Comparison of ENCODE assay signal across 21 cellular contexts in genomic region chrX:134898450-134898849, GRCh38. TPM values are rescaled to one million over a fixed set of nuclear protein-coding genes. Genes with fewer than 3 reads are reported as not detected.
DNase-seq lines count a peak whose midpoint lies in the region; ATAC-seq and TF ChIP-seq lines count a peak whose summit lies in the region.
"Had no signal": no experiment of that assay in that cellular context is flagged by ENCODE, and none has a peak within 500 bp of the region (broad histone marks: within the 10 kb centered on the region; RNA-seq: fewer than 3 reads in every experiment).

No MANE protein-coding gene starts in this region.

- H3K27ac ChIP-seq in right cardiac atrium (ENCODE audit: low read length): no peak overlapping the region
- H3K27ac ChIP-seq: ascending aorta, neural progenitor cell had no signal

- ATAC-seq in SK-N-SH treated with all-trans-retinoic acid at 6 μM for 48 hours: peak; percentile 28; the same call in 1 of the 3 replicates
- ATAC-seq in right cardiac atrium: no peak
- no peak for ATAC-seq in HG03457 (IDR thresholded peaks at IDR 0.05; ENCODE audit: unreplicated experiment)
- ATAC-seq: activated T-cell treated with anti-CD3 and anti-CD28 coated beads, Interleukin-2, amount 50 U/mL, for 4 hours; stimulated activated effector memory CD8-positive, alpha-beta T cell treated with anti-CD3 and anti-CD28 coated beads, Interleukin-12 subunit alpha, Interleukin-12 subunit beta, amount 100 ng/mL, for 72 hours; T-cell had no signal

- intact Hi-C loops in right cardiac atrium (cut with DNase I): no loop called here

- no peaks in the 10 kb centered on the region for H3K4me1 ChIP-seq in right cardiac atrium (ENCODE audit: control insufficient read depth, insufficient read depth, low read length)
- H3K4me1 ChIP-seq: ascending aorta, neural progenitor cell had no signal

- H3K27me3 ChIP-seq in right cardiac atrium (ENCODE audit: control insufficient read depth, insufficient read depth): no peaks in the 10 kb centered on the region
- no peaks in the 10 kb centered on the region for H3K27me3 ChIP-seq in H7 (ENCODE audit: control insufficient read depth, insufficient read depth, low read length)
- H3K27me3 ChIP-seq: ascending aorta, neural progenitor cell had no signal

- H3K4me3 ChIP-seq in fibroblast of villous mesenchyme (ENCODE audit: low read depth, low read length) (no peak overlapping the region), right cardiac atrium (ENCODE audit: low read length) (no peak overlapping the region), H7 (ENCODE audit: insufficient read depth, low read depth, low read length) (no peak overlapping the region)
- H3K4me3 ChIP-seq: ascending aorta, neural progenitor cell had no signal

- TF ChIP-seq CTCF in fibroblast of villous mesenchyme (IDR thresholded peaks at IDR 0.05; ENCODE audit: insufficient read depth, low read depth, low read length): no peak

- DNase-seq in GM03348 (ENCODE audit: low spot score) (peak; percentile 6), MV-4-11 (lab: John Stamatoyannopoulos, UW) (peak; percentile 1), fibroblast of villous mesenchyme (ENCODE audit: low read depth) (peak; percentile 64), right cardiac atrium (no peak), H7 (no peak)
- DNase-seq: activated CD4-positive, alpha-beta T cell treated with anti-CD3 and anti-CD28 coated beads for 4 hours; activated naive CD4-positive, alpha-beta T cell treated with anti-CD3 and anti-CD28 coated beads, Interleukin-2, amount 10 ng/mL, durations not matched to agents 7 days and 5 days; activated T-cell treated with anti-CD3 and anti-CD28 coated beads, Interleukin-2, amount 50 U/mL, for 4 hours; CD4-positive, CD25-positive, alpha-beta regulatory T cell; GF-D8; H9; NCI-H1417 treated with DMSO at 0.1 percent for 48 hours; NCI-H82; posterior cingulate gyrus; SHP77 treated with DMSO at 0.1 percent for 48 hours; T-cell had no signal

- peaks cover 3% of the 10 kb centered on the region for H3K36me3 ChIP-seq in H7 (replicated peaks; ENCODE audit: control insufficient read depth, insufficient read depth, low read length)
- H3K36me3 ChIP-seq: ascending aorta had no signal

- no peaks in the 10 kb centered on the region for H3K9me3 ChIP-seq in right cardiac atrium (ENCODE audit: control insufficient read depth, low read length)
- H3K9me3 ChIP-seq: ascending aorta had no signal

TF ChIP-seq in SK-N-SH treated with all-trans-retinoic acid at 6 μM for 48 hours, 23 proteins besides CTCF, POLR2A, EP300 and RAD21:
- TF ChIP-seq ESRRG (CRISPR knock-in tag; IDR thresholded peaks at IDR 0.05) (no peak), ZNF70 (CRISPR knock-in tag; IDR thresholded peaks at IDR 0.05) (no peak), ARNTL (CRISPR knock-in tag; IDR thresholded peaks at IDR 0.05; ENCODE audit: borderline replicate concordance, low read depth) (no peak), TOX (CRISPR knock-in tag; IDR thresholded peaks at IDR 0.05; ENCODE audit: borderline replicate concordance) (no peak), SNAI2 (CRISPR knock-in tag; IDR thresholded peaks at IDR 0.05) (no peak), PPARA (CRISPR knock-in tag; IDR thresholded peaks at IDR 0.05; ENCODE audit: borderline replicate concordance) (no peak), TCF4 (CRISPR knock-in tag; IDR thresholded peaks at IDR 0.05; ENCODE audit: borderline replicate concordance) (no peak), ZNF8 (CRISPR knock-in tag; IDR thresholded peaks at IDR 0.05) (no peak), ZFP30 (CRISPR knock-in tag; IDR thresholded peaks at IDR 0.05) (no peak), TSHZ2 (CRISPR knock-in tag; IDR thresholded peaks at IDR 0.05) (no peak), PATZ1 (CRISPR knock-in tag; IDR thresholded peaks at IDR 0.05; ENCODE audit: borderline replicate concordance) (no peak)
- TF ChIP-seq, protein P1, sequence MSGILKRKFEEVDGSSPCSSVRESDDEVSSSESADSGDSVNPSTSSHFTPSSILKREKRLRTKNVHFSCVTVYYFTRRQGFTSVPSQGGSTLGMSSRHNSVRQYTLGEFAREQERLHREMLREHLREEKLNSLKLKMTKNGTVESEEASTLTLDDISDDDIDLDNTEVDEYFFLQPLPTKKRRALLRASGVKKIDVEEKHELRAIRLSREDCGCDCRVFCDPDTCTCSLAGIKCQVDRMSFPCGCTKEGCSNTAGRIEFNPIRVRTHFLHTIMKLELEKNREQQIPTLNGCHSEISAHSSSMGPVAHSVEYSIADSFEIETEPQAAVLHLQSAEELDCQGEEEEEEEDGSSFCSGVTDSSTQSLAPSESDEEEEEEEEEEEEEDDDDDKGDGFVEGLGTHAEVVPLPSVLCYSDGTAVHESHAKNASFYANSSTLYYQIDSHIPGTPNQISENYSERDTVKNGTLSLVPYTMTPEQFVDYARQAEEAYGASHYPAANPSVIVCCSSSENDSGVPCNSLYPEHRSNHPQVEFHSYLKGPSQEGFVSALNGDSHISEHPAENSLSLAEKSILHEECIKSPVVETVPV (CRISPR knock-in tag; IDR thresholded peaks at IDR 0.05): no peak

RNA-seq across cellular contexts. Expression of gene MOSPD1, which starts 16.6 kb away (rescaled TPM):
- total RNA-seq in fibroblast of villous mesenchyme (45.7 and 60.5 TPM in 2 replicates), right cardiac atrium (10 to 100 TPM; 12.7 to 18.7 (median 16.5) TPM)
- 10.5 TPM for polyA plus RNA-seq in right cardiac atrium
- 67.4 and 76.7 TPM in 2 replicates for total RNA-seq in H7 (2014; rRNA removed; shearing (Covaris generic))

Comparison
In these comparisons a context has a peak if more than half of its experiments do, and no peak if none do; other contexts are left out.
1. DNase-seq: peak in GM03348 (single experiment), MV-4-11 (single experiment) and fibroblast of villous mesenchyme (single experiment); none in right cardiac atrium (0 of 3) and H7 (single experiment).